20 cellular contexts compared by ENCODE assay signal in genomic region chr15:84810073-84810840, GRCh38. TPM values are rescaled to one million over a fixed set of nuclear protein-coding genes. Genes with fewer than 3 reads are reported as not detected.
DNase-seq lines count a peak whose midpoint lies in the region; ATAC-seq and TF ChIP-seq lines count a peak whose summit lies in the region.
"Had no signal": no experiment of that assay in that cellular context is flagged by ENCODE, and none has a peak within 500 bp of the region (broad histone marks: within the 10 kb centered on the region; RNA-seq: fewer than 3 reads in every experiment).

No MANE protein-coding gene starts in this region.

- peak; percentile 56 for DNase-seq in ELR (ENCODE audit: low read depth)
- peak; percentile 29 for DNase-seq in PC-3
- peak; percentile 79 for DNase-seq in glutamatergic neuron
- DNase-seq in neural progenitor cell (ENCODE audit: low spot score) = peak; percentile 31
- no peak for DNase-seq in NCI-H1436 treated with DMSO at 0.1 percent for 48 hours (lab: John Stamatoyannopoulos, UW)
- no peak for DNase-seq in activated effector memory CD4-positive, alpha-beta T cell treated with Interleukin-2 at 50 U/mL for 16 hours
- DNase-seq in endothelial cell (ENCODE audit: low spot score) = no peak
- no peak for DNase-seq in activated gamma-delta T cell treated with Interleukin-2 at 50 U/mL for 16 hours
- DNase-seq: CD4-positive, CD25-positive, alpha-beta regulatory T cell; effector CD8-positive, alpha-beta T cell; foreskin melanocyte; Karpas-422; NCI-H1694 treated with DMSO at 0.1 percent for 48 hours; pancreas; stimulated activated CD4-positive, alpha-beta T cell treated with anti-CD3 and anti-CD28 coated beads, Interleukin-15, amount 100 ng/mL, for 24 hours; T-helper 17 cell had no signal

- CTCF ChIA-PET in PC-3 (lab: Charles Lee) = no interaction called here

- H3K4me1 Mint-ChIP-seq in glutamatergic neuron (ENCODE audit: low read depth, unreplicated experiment) (peaks cover 26% of the 10 kb centered on the region), neural progenitor cell (peaks cover 13% of the 10 kb centered on the region), endothelial cell (ENCODE audit: unreplicated experiment) (peaks cover 13% of the 10 kb centered on the region)
- H3K4me1 Mint-ChIP-seq: activated naive CD4-positive, alpha-beta T cell treated with anti-CD3 and anti-CD28 coated beads, Interleukin-2, amount 50 U/mL, for 24 hours had no signal

- H3K9me2 ChIP-seq in PC-3 (replicated peaks; ENCODE audit: low read length) = no peaks in the 10 kb centered on the region

- POLR2A ChIA-PET in PC-3 (lab: Charles Lee; ENCODE audit: unreplicated experiment) = no interaction called here

- no peak for ATAC-seq in PC-3
- ATAC-seq: GM12878, pancreas, T-helper 17 cell had no signal

- peaks cover 8% of the 10 kb centered on the region for H3K27me3 Mint-ChIP-seq in glutamatergic neuron (ENCODE audit: unreplicated experiment)
- peaks cover 11% of the 10 kb centered on the region for H3K27me3 Mint-ChIP-seq in neural progenitor cell (ENCODE audit: insufficient read depth, low read depth)
- peaks cover 6% of the 10 kb centered on the region for H3K27me3 Mint-ChIP-seq in endothelial cell (ENCODE audit: unreplicated experiment)
- H3K27me3 Mint-ChIP-seq: activated naive CD4-positive, alpha-beta T cell treated with anti-CD3 and anti-CD28 coated beads, Interleukin-2, amount 50 U/mL, for 24 hours had no signal

- no peak overlapping the region for H2AFZ ChIP-seq in PC-3 (ENCODE audit: low read length)
- no peak overlapping the region for H2AFZ ChIP-seq in neural progenitor cell (replicated peaks)

- H3K36me3 Mint-ChIP-seq in glutamatergic neuron (ENCODE audit: unreplicated experiment) (no peaks in the 10 kb centered on the region), neural progenitor cell (peaks cover 8% of the 10 kb centered on the region), endothelial cell (ENCODE audit: low read depth, unreplicated experiment) (peaks cover 3% of the 10 kb centered on the region)

- H3K9ac ChIP-seq in PC-3 (ENCODE audit: low read length) (no peak overlapping the region), neural progenitor cell (no peak overlapping the region)

- TF ChIP-seq CTCF in PC-3 (conservative IDR thresholded peaks at IDR 0.05; ENCODE audit: low read depth, low read length) (no peak), glutamatergic neuron (IDR thresholded peaks at IDR 0.05; ENCODE audit: partially characterized antibody, unreplicated experiment) (no peak), neural progenitor cell (IDR thresholded peaks at IDR 0.05) (no peak), endothelial cell (IDR thresholded peaks at IDR 0.05; ENCODE audit: unreplicated experiment) (no peak)

- H3K4me1 ChIP-seq in PC-3 (ENCODE audit: insufficient read depth, low read length) (no peaks in the 10 kb centered on the region), neural progenitor cell (peaks cover 12% of the 10 kb centered on the region)
- H3K4me1 ChIP-seq: pancreas had no signal

- H4K20me1 ChIP-seq in PC-3 (ENCODE audit: low read length) (no peaks in the 10 kb centered on the region), neural progenitor cell (ENCODE audit: low read depth) (no peaks in the 10 kb centered on the region)

- intact Hi-C loops in PC-3 (cut with micrococcal nuclease) = no loop called here

- BruUV-seq in PC-3 (replicated peaks; lab: Mats Ljungman, UMichigan) = no TSS peak

- H3K79me2 ChIP-seq in PC-3 (ENCODE audit: low read length) = no peaks in the 10 kb centered on the region
- no peaks in the 10 kb centered on the region for H3K79me2 ChIP-seq in neural progenitor cell (ENCODE audit: low read depth)

- H3K27ac Mint-ChIP-seq in glutamatergic neuron (ENCODE audit: unreplicated experiment) (peak overlapping the region; percentile 88), neural progenitor cell (no peak overlapping the region), endothelial cell (ENCODE audit: unreplicated experiment) (no peak overlapping the region)
- H3K27ac Mint-ChIP-seq: activated naive CD4-positive, alpha-beta T cell treated with anti-CD3 and anti-CD28 coated beads, Interleukin-2, amount 50 U/mL, for 24 hours; CD4-positive, CD25-positive, alpha-beta regulatory T cell; T-helper 17 cell had no signal

- H3K4me3 Mint-ChIP-seq in glutamatergic neuron (ENCODE audit: unreplicated experiment) (peak overlapping the region; percentile 63), neural progenitor cell (no peak overlapping the region), endothelial cell (ENCODE audit: unreplicated experiment) (no peak overlapping the region)
- H3K4me3 Mint-ChIP-seq: activated naive CD4-positive, alpha-beta T cell treated with anti-CD3 and anti-CD28 coated beads, Interleukin-2, amount 50 U/mL, for 24 hours; CD4-positive, CD25-positive, alpha-beta regulatory T cell; T-helper 17 cell had no signal

- H3K27me3 ChIP-seq in PC-3 (ENCODE audit: low read length) (no peaks in the 10 kb centered on the region), neural progenitor cell (no peaks in the 10 kb centered on the region)
- H3K27me3 ChIP-seq: cardiac muscle cell, pancreas had no signal

- H3K27ac ChIP-seq in PC-3 (ENCODE audit: low read length) = no peak overlapping the region
- H3K27ac ChIP-seq in neural progenitor cell = no peak overlapping the region
- H3K27ac ChIP-seq: cardiac muscle cell, HL-60, pancreas had no signal

- H3K36me3 ChIP-seq in PC-3 (ENCODE audit: low read depth, low read length) = no peaks in the 10 kb centered on the region; the same call in 1 of the 2 replicates
- H3K36me3 ChIP-seq in neural progenitor cell = no peaks in the 10 kb centered on the region
- H3K36me3 ChIP-seq: cardiac muscle cell, pancreas had no signal

- H3K9me3 ChIP-seq in PC-3 (ENCODE audit: low read length) = no peaks in the 10 kb centered on the region
- no peaks in the 10 kb centered on the region for H3K9me3 ChIP-seq in neural progenitor cell (ENCODE audit: low read depth)
- H3K9me3 ChIP-seq: pancreas had no signal

- no peak overlapping the region for H3K4me3 ChIP-seq in PC-3 (ENCODE audit: low read length)
- H3K4me3 ChIP-seq in neural progenitor cell = no peak overlapping the region
- H3K4me3 ChIP-seq: cardiac muscle cell, GM12878, pancreas had no signal

- H3K4me2 ChIP-seq in PC-3 (ENCODE audit: low read length) (no peak overlapping the region), neural progenitor cell (no peak overlapping the region)

- H3K9me3 Mint-ChIP-seq in glutamatergic neuron (ENCODE audit: unreplicated experiment) (peaks cover 9% of the 10 kb centered on the region), neural progenitor cell (no peaks in the 10 kb centered on the region), endothelial cell (ENCODE audit: unreplicated experiment) (no peaks in the 10 kb centered on the region)
- H3K9me3 Mint-ChIP-seq: activated naive CD4-positive, alpha-beta T cell treated with anti-CD3 and anti-CD28 coated beads, Interleukin-2, amount 50 U/mL, for 24 hours; CD4-positive, CD25-positive, alpha-beta regulatory T cell had no signal

- H3F3A ChIP-seq in PC-3 (ENCODE audit: low read length, unreplicated experiment) (no peaks in the 10 kb centered on the region), neural progenitor cell (ENCODE audit: low read depth) (no peaks in the 10 kb centered on the region)

RNA-seq across cellular contexts. Expression of gene ALPK3, which starts 6.9 kb away (rescaled TPM):
- total RNA-seq in PC-3 (2014; rRNA removed) (2.4 and 6.9 TPM in 2 replicates), glutamatergic neuron (ENCODE audit: unreplicated experiment) (6.8 TPM), neural progenitor cell (ENCODE audit: low replicate concordance) (5.4 and 9.5 TPM in 2 replicates), endothelial cell (ENCODE audit: unreplicated experiment) (94.2 TPM)

Comparison
In these comparisons a context has a peak if more than half of its experiments do, and no peak if none do; other contexts are left out.
1. DNase-seq: peak in ELR (single experiment), PC-3 (single experiment), glutamatergic neuron (single experiment) and neural progenitor cell (single experiment); none in NCI-H1436 treated with DMSO at 0.1 percent for 48 hours (single experiment), activated effector memory CD4-positive, alpha-beta T cell treated with Interleukin-2 at 50 U/mL for 16 hours (single experiment), endothelial cell (single experiment) and activated gamma-delta T cell treated with Interleukin-2 at 50 U/mL for 16 hours (single experiment).